ENCODE assay signal across 15 cellular contexts in the genomic region with DNA sequence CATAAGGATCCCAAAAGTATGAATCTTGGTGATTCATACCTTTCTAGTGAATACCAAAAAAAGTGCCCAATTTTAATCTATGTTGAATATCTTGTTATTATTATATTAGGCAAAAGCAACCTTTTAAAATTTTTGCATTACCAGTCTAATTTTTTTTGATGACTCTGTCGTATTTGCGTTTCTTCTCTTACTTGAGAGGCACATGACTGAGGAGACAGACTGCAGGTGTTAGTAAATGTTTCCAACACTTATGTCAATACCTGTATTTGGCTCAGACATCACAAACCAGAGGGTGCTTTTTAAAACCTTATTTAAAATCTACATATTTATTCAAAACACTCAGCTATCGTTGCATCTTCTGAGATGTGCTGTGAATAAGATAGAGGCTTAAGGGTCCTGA. TPM values are rescaled to one million over a fixed set of nuclear protein-coding genes. Genes with fewer than 3 reads are reported as not detected.
DNase-seq lines count a peak whose midpoint lies in the region; TF ChIP-seq lines count a peak whose summit lies in the region.
"Had no signal": no experiment of that assay in that cellular context is flagged by ENCODE, and none has a peak within 500 bp of the region (broad histone marks: within the 10 kb centered on the region; RNA-seq: fewer than 3 reads in every experiment).

No MANE protein-coding gene starts in this region.

- H3K9me3 ChIP-seq in neural cell (ENCODE audit: low read length): no peaks in the 10 kb centered on the region
- H3K9me3 ChIP-seq: BE2C, SJCRH30 had no signal

- H2AFZ ChIP-seq in neural cell (ENCODE audit: low read depth, low read length): no peak overlapping the region

- no peaks in the 10 kb centered on the region for H3K36me3 ChIP-seq in neural cell (ENCODE audit: insufficient read depth, low read length)
- H3K36me3 ChIP-seq: BE2C, SJCRH30 had no signal

- H3K9me2 ChIP-seq in neural cell (ENCODE audit: insufficient read depth, low read length): no peaks in the 10 kb centered on the region

- H3K79me2 ChIP-seq in neural cell (replicated peaks; ENCODE audit: insufficient read depth, low read length): no peaks in the 10 kb centered on the region

- peak overlapping the region; percentile 98 for H3K27ac ChIP-seq in neural cell (ENCODE audit: low read length)
- H3K27ac ChIP-seq: HL-60, KMS-11, SJCRH30 had no signal

- H3K27me3 ChIP-seq in neural cell (ENCODE audit: insufficient read depth, low read depth, low read length): no peaks in the 10 kb centered on the region
- H3K27me3 ChIP-seq: BE2C, SJCRH30 had no signal

- peak; percentile 20 for DNase-seq in NCI-H2196 (lab: John Stamatoyannopoulos, UW; ENCODE audit: unreplicated experiment)
- no peak for DNase-seq in NCI-H2196 treated with DMSO at 0.1 percent for 48 hours (lab: John Stamatoyannopoulos, UW; ENCODE audit: unreplicated experiment)
- peak; percentile 53 for DNase-seq in NCI-H146 (lab: John Stamatoyannopoulos, UW)
- peak; percentile 65 for DNase-seq in NCI-H748 (lab: John Stamatoyannopoulos, UW; ENCODE audit: unreplicated experiment)
- DNase-seq in stimulated activated CD4-positive, alpha-beta T cell treated with anti-CD3 and anti-CD28 coated beads, Interleukin-1b, Interleukin-23, amount 100 ng/mL, for 48 hours: no peak
- no peak for DNase-seq in NCI-H82 treated with DMSO at 0.1 percent for 48 hours (lab: John Stamatoyannopoulos, UW; ENCODE audit: unreplicated experiment)
- DNase-seq: BE2C, H7, NCI-H187 treated with DMSO at 0.1 percent for 48 hours, NCI-H524 treated with DMSO at 0.1 percent for 48 hours, SJCRH30, T-helper 1 cell had no signal

- TF ChIP-seq EP300 in neural cell (conservative IDR thresholded peaks at IDR 0.05; ENCODE audit: poor library complexity, severe bottlenecking): no peak

- TF ChIP-seq CTCF in neural cell (IDR thresholded peaks at IDR 0.05; ENCODE audit: poor library complexity, severe bottlenecking): no peak

- no peak for TF ChIP-seq RAD21 in neural cell (conservative IDR thresholded peaks at IDR 0.05)

- no peak overlapping the region for H3K9ac ChIP-seq in neural cell (ENCODE audit: low read length)
- H3K9ac ChIP-seq: KMS-11 had no signal

- H4K20me1 ChIP-seq in neural cell (ENCODE audit: insufficient read depth): no peaks in the 10 kb centered on the region

- H3F3A ChIP-seq in neural cell (ENCODE audit: insufficient read depth, low read length, poor library complexity, severe bottlenecking): peaks cover 13% of the 10 kb centered on the region

- no peak overlapping the region for H3K4me2 ChIP-seq in neural cell (ENCODE audit: low read length)
- H3K4me2 ChIP-seq: KMS-11 had no signal

- no peak overlapping the region for H3K4me3 ChIP-seq in neural cell (ENCODE audit: low read length)
- H3K4me3 ChIP-seq: SJCRH30 had no signal

TF ChIP-seq in neural cell, 6 proteins besides CTCF, POLR2A, EP300 and RAD21:
- no peak for TF ChIP-seq EZH2 (IDR thresholded peaks at IDR 0.05; ENCODE audit: borderline replicate concordance, insufficient read depth, low read length, poor library complexity, severe bottlenecking)

RNA-seq across cellular contexts. Expression of a gene that starts 27.1 kb away (rescaled TPM):
- 422 and 506 TPM in 2 replicates for polyA plus RNA-seq in neural cell
- polyA minus RNA-seq in neural cell: 731 and 876 TPM in 2 replicates

Comparison
In these comparisons a context has a peak if more than half of its experiments do, and no peak if none do; other contexts are left out.
1. DNase-seq: peak in NCI-H2196 (single experiment), NCI-H146 (single experiment) and NCI-H748 (single experiment); none in NCI-H2196 treated with DMSO at 0.1 percent for 48 hours (single experiment), stimulated activated CD4-positive, alpha-beta T cell treated with anti-CD3 and anti-CD28 coated beads, Interleukin-1b, Interleukin-23, amount 100 ng/mL, for 48 hours (single experiment) and NCI-H82 treated with DMSO at 0.1 percent for 48 hours (single experiment).